In the genomic region with DNA sequence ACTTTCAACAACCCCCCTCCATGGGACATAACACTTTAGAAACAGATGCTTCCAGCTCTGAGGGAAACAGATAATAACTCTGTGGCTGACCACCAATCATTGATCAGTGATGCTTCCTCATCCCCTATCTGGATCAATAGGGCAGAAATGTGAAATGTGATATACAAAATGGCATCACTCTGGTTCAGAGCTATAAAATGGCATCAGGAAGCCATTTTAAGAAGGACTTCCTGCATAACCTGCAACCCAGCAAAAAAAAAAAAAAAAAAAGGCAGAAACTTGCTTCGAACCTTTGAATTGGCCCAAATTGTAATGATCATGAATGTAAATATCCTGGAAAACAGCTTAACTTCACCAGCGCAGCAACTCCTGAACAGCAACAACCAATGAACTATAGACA, we compare ENCODE assay signal across 22 cellular contexts. TPM values are rescaled to one million over a fixed set of nuclear protein-coding genes. Genes with fewer than 3 reads are reported as not detected.
DNase-seq lines count a peak whose midpoint lies in the region; ATAC-seq, FAIRE-seq and TF ChIP-seq lines count a peak whose summit lies in the region.
"Had no signal": no experiment of that assay in that cellular context is flagged by ENCODE, and none has a peak within 500 bp of the region (broad histone marks: within the 10 kb centered on the region; RNA-seq: fewer than 3 reads in every experiment).

No MANE protein-coding gene starts in this region.

- no peak overlapping the region for H3K4me2 ChIP-seq in DND-41 (ENCODE audit: insufficient read depth, low read length)
- no peak overlapping the region for H3K4me2 ChIP-seq in Loucy (ENCODE audit: low read depth, low read length, poor library complexity, severe bottlenecking)
- no peak overlapping the region for H3K4me2 ChIP-seq in K562 (ENCODE audit: insufficient read depth, low read length)
- no peak overlapping the region for H3K4me2 ChIP-seq in neuronal stem cell (ENCODE audit: insufficient read depth, low read length, poor library complexity, severe bottlenecking)
- H3K4me2 ChIP-seq: A549 had no signal

- H3K27ac ChIP-seq in DND-41 (ENCODE audit: low read length) (no peak overlapping the region), K562 (ENCODE audit: extremely low read depth, low read depth, low read length) (no peak overlapping the region), neuronal stem cell (replicated peaks; ENCODE audit: low read length) (no peak overlapping the region), RWPE1 (no peak overlapping the region)
- no peak overlapping the region for H3K27ac ChIP-seq in CD4-positive, alpha-beta memory T cell (ENCODE audit: low read depth, low read length)
- H3K27ac ChIP-seq: A549 had no signal

- H3K14ac ChIP-seq in neuronal stem cell (ENCODE audit: low read length): no peak overlapping the region

- WGBS in K562 (ENCODE audit: insufficient coverage, low coverage, missing lambda C conversion rate): 23% methylated on average over 2 of the region's 2 CpGs
- WGBS in neuronal stem cell (ENCODE audit: extremely low coverage in 2 of 2, insufficient read length in 2 of 2, insufficient replicate concordance in 1 of 2), 2 donors: no CpG with 5 or more reads among the region's 2 CpGs

- no peak for TF ChIP-seq POLR2A in K562 (conservative IDR thresholded peaks at IDR 0.05)

- TF ChIP-seq RAD21 in K562 (CRISPR knock-in tag; conservative IDR thresholded peaks at IDR 0.05 in 1 of 2, IDR thresholded peaks at IDR 0.05 in 1 of 2): no peak

- no peak overlapping the region for H3K18ac ChIP-seq in neuronal stem cell (ENCODE audit: low read length)

- H3F3A ChIP-seq in Loucy (ENCODE audit: low read depth): no peaks in the 10 kb centered on the region

- intact Hi-C loops in K562 (cut with micrococcal nuclease): no loop called here
- intact Hi-C loops in CD4-positive, alpha-beta memory T cell (cut with micrococcal nuclease): no loop called here

- H3K9me3 ChIP-seq in DND-41 (ENCODE audit: insufficient read depth, low read length, severe bottlenecking) (no peaks in the 10 kb centered on the region), Loucy (ENCODE audit: insufficient read depth, low read depth, low read length) (no peaks in the 10 kb centered on the region), K562 (replicated peaks; ENCODE audit: control insufficient read depth, insufficient read depth, low read depth, low read length) (no peaks in the 10 kb centered on the region; the same call in 1 of the 2 replicates), neuronal stem cell (replicated peaks in 1 of 2; ENCODE audit: control insufficient read depth in 2 of 2, insufficient read depth in 1 of 2, low read depth in 1 of 2, low read length in 2 of 2) (peaks cover 0 to 2% of the 10 kb centered on the region in 2 donors)
- H3K9me3 ChIP-seq in CD4-positive, alpha-beta memory T cell (ENCODE audit: control insufficient read depth in 1 of 2, low read length in 2 of 2): no peaks in the 10 kb centered on the region
- H3K9me3 ChIP-seq: A549, Caco-2 had no signal

- H3K9me3 Mint-ChIP-seq in CD4-positive, alpha-beta memory T cell: peaks cover 0 to 6% (median 1%) of the 10 kb centered on the region in 8 donors
- H3K9me3 Mint-ChIP-seq: HFFc6 had no signal

- TF ChIP-seq CTCF in DND-41 (IDR thresholded peaks at IDR 0.05; ENCODE audit: borderline replicate concordance, extremely low read depth, low read length, poor library complexity, severe bottlenecking) (no peak), Loucy (conservative IDR thresholded peaks at IDR 0.05; ENCODE audit: low read length) (no peak), K562 (IDR thresholded peaks at IDR 0.05 in 2 of 3, conservative IDR thresholded peaks at IDR 0.05 in 1 of 3; ENCODE audit: insufficient read depth in 2 of 3, low read depth in 1 of 3, low read length in 3 of 3) (no peak), RWPE1 (conservative IDR thresholded peaks at IDR 0.05; ENCODE audit: low read depth) (no peak)

- CTCF ChIA-PET in K562 (lab: Yijun Ruan, JAX; ENCODE audit: low intra/inter-chr PET ratio): interaction anchor here (0.6 kb wide), 1 partner anchor 1017 kb away, joined by 4 read pairs; no protein-coding TSS in a partner anchor
- CTCF ChIA-PET in RWPE1 (lab: Yijun Ruan, JAX): interaction anchor here (0.6 kb wide), 1 partner anchor 158 kb away, joined by 8 read pairs; no protein-coding TSS in a partner anchor
- CTCF ChIA-PET in CD4-positive, alpha-beta memory T cell (lab: Charles Lee; ENCODE audit: partially characterized antibody): interaction anchor here (1.3 to 2.5 kb wide), 2 partner anchors 24 to 28 kb away, joined by 3 to 6 read pairs; no protein-coding TSS in a partner anchor

- H3K4me1 ChIP-seq in DND-41 (ENCODE audit: insufficient read depth, low read length) (no peaks in the 10 kb centered on the region), Loucy (ENCODE audit: insufficient read depth, low read length, poor library complexity, severe bottlenecking) (no peaks in the 10 kb centered on the region), K562 (replicated peaks in 1 of 2; ENCODE audit: control insufficient read depth in 2 of 2, insufficient read depth in 2 of 2, low read length in 2 of 2) (peaks cover 0 to 13% of the 10 kb centered on the region in 2 experiments; a peak in 4 of 5 replicates), neuronal stem cell (ENCODE audit: control insufficient read depth in 2 of 2, insufficient read depth in 1 of 2, low read depth in 1 of 2, low read length in 2 of 2) (no peaks in the 10 kb centered on the region)
- H3K4me1 ChIP-seq in CD4-positive, alpha-beta memory T cell (ENCODE audit: insufficient read depth, low read length): no peaks in the 10 kb centered on the region

- no peaks in the 10 kb centered on the region for H3K36me3 Mint-ChIP-seq in CD4-positive, alpha-beta memory T cell
- H3K36me3 Mint-ChIP-seq: CD8-positive, alpha-beta T cell had no signal

- BruUV-seq in K562 (replicated peaks; lab: Mats Ljungman, UMichigan): no TSS peak

- H3K36me3 ChIP-seq in DND-41 (ENCODE audit: insufficient read depth, low read length): no peaks in the 10 kb centered on the region
- no peaks in the 10 kb centered on the region for H3K36me3 ChIP-seq in Loucy (ENCODE audit: insufficient read depth, low read length)
- no peaks in the 10 kb centered on the region for H3K36me3 ChIP-seq in K562 (ENCODE audit: control insufficient read depth, insufficient read depth, low read length)
- no peaks in the 10 kb centered on the region for H3K36me3 ChIP-seq in neuronal stem cell (replicated peaks in 1 of 2; ENCODE audit: control insufficient read depth in 2 of 2, insufficient read depth in 2 of 2, low read length in 2 of 2)
- no peaks in the 10 kb centered on the region for H3K36me3 ChIP-seq in CD4-positive, alpha-beta memory T cell (ENCODE audit: insufficient read depth, low read length)

- H3K9me1 ChIP-seq in K562 (ENCODE audit: control insufficient read depth, insufficient read depth, low read length): no peaks in the 10 kb centered on the region

- H2AK5ac ChIP-seq in neuronal stem cell (ENCODE audit: low read depth, low read length): no peak overlapping the region

- H2BK120ac ChIP-seq in neuronal stem cell (ENCODE audit: low read depth, low read length): no peak overlapping the region

- no peaks in the 10 kb centered on the region for H3K79me1 ChIP-seq in neuronal stem cell (ENCODE audit: low read depth, low read length)

- POLR2A ChIA-PET in K562 (lab: Yijun Ruan, JAX) (interaction anchor here (0.6 to 0.7 kb wide), 2 partner anchors 12 to 58 kb away, joined by 4 read pairs; no protein-coding TSS in a partner anchor), RWPE1 (lab: Yijun Ruan, JAX; ENCODE audit: low non-redundant PET) (no interaction called here)
- POLR2A ChIA-PET in CD4-positive, alpha-beta memory T cell (lab: Charles Lee; ENCODE audit: partially characterized antibody): no interaction called here

- H3K9me2 ChIP-seq in Loucy (replicated peaks; ENCODE audit: low read depth, low read length): no peaks in the 10 kb centered on the region

- no peak overlapping the region for H3K23ac ChIP-seq in neuronal stem cell (ENCODE audit: low read depth, low read length, poor library complexity)

- TF ChIP-seq EP300 in K562 (IDR thresholded peaks at IDR 0.05; ENCODE audit: low read length): no peak

- H2BK12ac ChIP-seq in neuronal stem cell (ENCODE audit: low read length): no peak overlapping the region

- H3K27me3 ChIP-seq in DND-41 (ENCODE audit: insufficient read depth, low read length, poor library complexity): no peaks in the 10 kb centered on the region
- H3K27me3 ChIP-seq in Loucy (ENCODE audit: insufficient read depth, low read length, poor library complexity, severe bottlenecking): no peaks in the 10 kb centered on the region
- H3K27me3 ChIP-seq in K562 (ENCODE audit: control insufficient read depth in 2 of 2, insufficient read depth in 2 of 2, low read length in 2 of 2): no peaks in the 10 kb centered on the region; a peak in 1 of 5 replicates
- no peaks in the 10 kb centered on the region for H3K27me3 ChIP-seq in neuronal stem cell (ENCODE audit: control insufficient read depth in 3 of 3, insufficient read depth in 3 of 3, low read depth in 1 of 3, low read length in 3 of 3)
- H3K27me3 ChIP-seq in CD4-positive, alpha-beta memory T cell (ENCODE audit: insufficient read depth, low read length): no peaks in the 10 kb centered on the region

- H3K27ac Mint-ChIP-seq in CD4-positive, alpha-beta memory T cell: no peak overlapping the region
- H3K27ac Mint-ChIP-seq: CD8-positive, alpha-beta T cell; HFFc6 had no signal

- no peak overlapping the region for H2BK15ac ChIP-seq in neuronal stem cell (ENCODE audit: low read length)

- ATAC-seq in DND-41 (ENCODE audit: insufficient read depth, low read depth) (no peak), K562 (no peak)
- ATAC-seq: A549; CD8-positive, alpha-beta T cell had no signal

- no peak overlapping the region for H3K4me3 Mint-ChIP-seq in CD4-positive, alpha-beta memory T cell
- H3K4me3 Mint-ChIP-seq: CD8-positive, alpha-beta T cell; HFFc6 had no signal

- H3K27me3 Mint-ChIP-seq in CD4-positive, alpha-beta memory T cell: peaks cover 0 to 2% of the 10 kb centered on the region in 2 donors

- H4K91ac ChIP-seq in neuronal stem cell (ENCODE audit: low read depth, low read length, poor library complexity): no peak overlapping the region

- in situ Hi-C loops in K562 (cut with MboI): no loop called here

- H4K8ac ChIP-seq in neuronal stem cell (ENCODE audit: low read depth, low read length): no peak overlapping the region

- no peak overlapping the region for H3K9ac ChIP-seq in DND-41 (ENCODE audit: low read depth, low read length)
- H3K9ac ChIP-seq in Loucy (ENCODE audit: low read depth, low read length, poor library complexity, severe bottlenecking): no peak overlapping the region
- no peak overlapping the region for H3K9ac ChIP-seq in K562 (ENCODE audit: insufficient read depth in 1 of 2, low read depth in 2 of 2, low read length in 2 of 2)
- H3K9ac ChIP-seq in neuronal stem cell (ENCODE audit: low read depth, low read length, poor library complexity): no peak overlapping the region

- H2AFZ ChIP-seq in DND-41 (ENCODE audit: low read depth, low read length) (peak overlapping the region; percentile 50), Loucy (ENCODE audit: low read length) (peak overlapping the region; percentile 34), K562 (ENCODE audit: low read depth, low read length) (no peak overlapping the region), neuronal stem cell (ENCODE audit: low read length) (peak overlapping the region; percentile 54)

- no peak overlapping the region for H2BK5ac ChIP-seq in neuronal stem cell (ENCODE audit: low read length)

- no peak for FAIRE-seq in K562 (lab: Jason Lieb, UNC)
- FAIRE-seq: A549, GM12891, GM18507 had no signal

- peaks cover 0 to 11% (median 3%) of the 10 kb centered on the region in 4 donors for H3K4me1 Mint-ChIP-seq in CD4-positive, alpha-beta memory T cell

- no peaks in the 10 kb centered on the region for H3K79me2 ChIP-seq in DND-41 (ENCODE audit: insufficient read depth, low read length)
- H3K79me2 ChIP-seq in Loucy (ENCODE audit: insufficient read depth, low read length): no peaks in the 10 kb centered on the region
- no peaks in the 10 kb centered on the region for H3K79me2 ChIP-seq in K562 (ENCODE audit: control insufficient read depth, insufficient read depth, low read length)

- H4K20me1 ChIP-seq in DND-41 (ENCODE audit: insufficient read depth, low read length) (no peaks in the 10 kb centered on the region), Loucy (ENCODE audit: insufficient read depth, low read length, poor library complexity, severe bottlenecking) (no peaks in the 10 kb centered on the region), K562 (replicated peaks; ENCODE audit: control insufficient read depth, insufficient read depth, low read length) (no peaks in the 10 kb centered on the region)

- DNase-seq in DND-41 (no peak), K562 (ENCODE audit: extremely low read depth in 1 of 4, low spot score in 3 of 4) (no peak), neuronal stem cell (ENCODE audit: low spot score) (no peak), RWPE1 (ENCODE audit: low spot score) (no peak), NCI-H2196 treated with DMSO at 0.1 percent for 48 hours (lab: John Stamatoyannopoulos, UW; ENCODE audit: unreplicated experiment) (no peak)
- DNase-seq in CD4-positive, alpha-beta memory T cell: no peak
- DNase-seq: 8988T; ACHN; AML-193; C1 segment of cervical spinal cord; Caco-2; CD8-positive, alpha-beta T cell; DMS153; EL; GDM1; GOT3; H7; HFFc6 had no signal

- no peak overlapping the region for H3K4ac ChIP-seq in neuronal stem cell (ENCODE audit: low read length)

- no peak overlapping the region for H3K4me3 ChIP-seq in DND-41 (ENCODE audit: low read depth in 1 of 2, low read length in 2 of 2)
- no peak overlapping the region for H3K4me3 ChIP-seq in Loucy (ENCODE audit: low read length, poor library complexity, severe bottlenecking)
- no peak overlapping the region for H3K4me3 ChIP-seq in K562
- no peak overlapping the region for H3K4me3 ChIP-seq in neuronal stem cell (ENCODE audit: low read length in 2 of 2)
- H3K4me3 ChIP-seq in CD4-positive, alpha-beta memory T cell (ENCODE audit: low read length in 2 of 2): no peak overlapping the region
- H3K4me3 ChIP-seq: A549 had no signal

RNA-seq across cellular contexts. Expression of a gene that starts 48.0 kb away (rescaled TPM):
- total RNA-seq in K562 (2011; cell fraction: chromatin; rRNA removed; ENCODE audit: low replicate concordance): 25.2 and 72.6 TPM in 2 replicates
- 10.7 and 13.8 TPM in 2 replicates for total RNA-seq in K562 (2011; cell fraction: nucleolus; rRNA removed)
- total RNA-seq in K562 (2011; cell fraction: nucleoplasm; rRNA removed): 18.9 and 20.8 TPM in 2 replicates
- total RNA-seq in K562 (2014; rRNA removed) (18.5 and 21.7 TPM in 2 replicates), K562 (2014; rRNA removed; fragmentation: Illumina TruSeq; extraction: Trizol) (31.7 and 35.0 TPM in 2 replicates), K562 (2015; rRNA removed; fragmentation: Illumina TruSeq; extraction: Trizol) (27.6 and 29.9 TPM in 2 replicates), K562 (2021) (17.5 and 19.5 TPM in 2 replicates)
- polyA plus RNA-seq in K562 (2011; rRNA removed) (9.5 and 13.7 TPM in 2 replicates), K562 (2014; fragmentation: Illumina TruSeq; extraction: Trizol) (16.9 and 21.3 TPM in 2 replicates), K562 (2014; fragmentation: Nextera tagmentation; extraction: Ambion mirVana) (1 to 10 TPM; 6.1 to 7.8 TPM), K562 (2014; rRNA removed) (12.6 and 14.2 TPM in 2 replicates)
- 2.5 and 5.2 TPM in 2 replicates for polyA plus RNA-seq in K562 (2011; cell fraction: cytosol; rRNA removed)
- 5.8 and 7.0 TPM in 2 replicates for polyA plus RNA-seq in K562 (2011; cell fraction: nucleus; rRNA removed)
- 10.9 and 11.6 TPM in 2 replicates for polyA plus RNA-seq in K562 (2012)
- polyA minus RNA-seq in K562 (2011; rRNA and poly(A)+ RNA removed): 36.1 and 36.7 TPM in 2 replicates
- 7.3 and 9.0 TPM in 2 replicates for polyA minus RNA-seq in K562 (2011; cell fraction: cytosol; rRNA and poly(A)+ RNA removed)
- 16.7 and 32.3 TPM in 2 replicates for polyA minus RNA-seq in K562 (2011; cell fraction: nucleus; rRNA and poly(A)+ RNA removed)
- polyA plus RNA-seq in neuronal stem cell (2013, experiment 1 of 2): 14.2 TPM
- 14.7 TPM for polyA plus RNA-seq in neuronal stem cell (2013, experiment 2 of 2)
- 10 to 100 TPM; 17.4 to 21.8 TPM for total RNA-seq in CD4-positive, alpha-beta memory T cell
- polyA plus RNA-seq in CD4-positive, alpha-beta memory T cell: 10 to 100 TPM; 17.3 to 20.8 TPM
